ENCODE assay signal across 8 cellular contexts in the genomic region with DNA sequence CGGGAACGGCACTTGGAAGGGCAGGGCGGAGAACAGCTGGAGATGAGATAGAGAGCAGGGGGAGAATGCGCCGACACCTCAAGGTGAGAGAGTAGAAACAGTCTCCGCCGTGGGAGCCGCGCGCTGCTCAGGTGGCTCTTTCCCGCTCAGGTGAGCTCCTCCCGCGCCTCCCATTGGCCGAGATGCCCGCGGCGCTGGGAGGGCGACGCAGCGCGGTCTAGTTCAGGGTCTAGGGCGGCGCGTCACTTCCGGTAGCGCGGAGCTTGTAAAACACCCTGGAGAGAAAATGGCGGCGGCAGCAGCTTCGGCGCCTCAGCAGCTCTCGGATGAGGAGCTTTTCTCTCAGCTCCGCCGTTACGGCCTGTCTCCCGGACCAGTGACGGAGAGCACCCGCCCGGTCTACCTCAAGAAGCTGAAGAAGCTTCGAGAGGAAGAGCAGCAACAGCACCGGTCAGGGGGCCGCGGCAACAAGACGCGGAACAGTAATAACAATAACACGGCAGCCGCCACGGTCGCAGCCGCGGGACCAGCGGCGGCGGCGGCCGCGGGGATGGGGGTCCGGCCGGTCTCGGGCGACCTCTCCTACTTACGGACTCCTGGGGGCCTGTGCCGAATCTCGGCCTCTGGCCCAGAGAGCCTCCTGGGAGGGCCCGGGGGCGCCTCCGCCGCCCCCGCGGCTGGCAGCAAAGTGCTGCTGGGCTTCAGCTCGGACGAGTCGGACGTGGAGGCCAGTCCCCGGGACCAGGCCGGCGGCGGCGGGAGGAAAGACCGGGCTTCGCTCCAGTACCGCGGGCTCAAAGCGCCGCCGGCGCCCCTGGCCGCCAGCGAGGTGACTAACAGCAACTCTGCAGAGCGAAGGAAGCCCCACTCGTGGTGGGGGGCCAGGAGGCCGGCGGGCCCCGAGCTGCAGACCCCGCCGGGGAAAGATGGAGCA. TPM values are rescaled to one million over a fixed set of nuclear protein-coding genes. Genes with fewer than 3 reads are reported as not detected.
DNase-seq lines count a peak whose midpoint lies in the region; ATAC-seq, FAIRE-seq and TF ChIP-seq lines count a peak whose summit lies in the region.

TSS of gene LEMD3 (plus strand) at position 273 of the 934 bp plus-strand sequence. CDS start at position 287, 14 bp downstream.

- no peaks in the 10 kb centered on the region for H3K9me3 ChIP-seq in right atrium auricular region
- no peaks in the 10 kb centered on the region for H3K9me3 ChIP-seq in psoas muscle

- WGBS in psoas muscle, 3 donors, result 0 to 1% (median 0%) methylated on average over 90 to 96 of the region's 96 CpGs
- WGBS in urinary bladder, result under 1% methylated on average over 96 of the region's 96 CpGs

- peak; percentile 97 for FAIRE-seq in GM18507 (lab: Jason Lieb, UNC)

- H3K27ac ChIP-seq in right atrium auricular region (peak within 1 kb of the TSS; percentile 91 to 95), psoas muscle (peak within 1 kb of the TSS; percentile 93), urinary bladder (ENCODE audit: low read depth) (peak within 1 kb of the TSS; percentile 93)

- H3K27me3 ChIP-seq in right atrium auricular region (no peaks in the 10 kb centered on the region), psoas muscle (ENCODE audit: insufficient read depth in 3 of 3, low read length in 2 of 3) (no peaks in the 10 kb centered on the region)

- H3K36me3 ChIP-seq in right atrium auricular region (no peaks in the 10 kb centered on the region), psoas muscle (ENCODE audit: insufficient read depth in 1 of 2, low read depth in 1 of 2) (peaks cover 0 to 4% of the 10 kb centered on the region in 2 donors), urinary bladder (ENCODE audit: insufficient read depth) (no peaks in the 10 kb centered on the region)

- ATAC-seq in HG02973 (IDR thresholded peaks at IDR 0.05; ENCODE audit: unreplicated experiment), result peak; percentile 89
- peak; percentile 96 to 98 (median 97) for ATAC-seq in psoas muscle

- TF ChIP-seq CTCF in right atrium auricular region (IDR thresholded peaks at IDR 0.05), result peak in 1 of 2 donors; percentile 7
- no peak for TF ChIP-seq CTCF in psoas muscle (IDR thresholded peaks at IDR 0.05)

- intact Hi-C loops in T-helper 2 cell treated with Interferon-gamma antibody and Interleukin-4, amounts not matched to agents 100 ng/mL and 5 ng/mL, for 36 hours (cut with micrococcal nuclease), result loop anchor here (1.0 to 10.0 kb wide), 10 partner anchors 13 to 1133 kb away; partner anchors contain the start of genes HELB, LLPH, RASSF3 and WIF1
- intact Hi-C loops in psoas muscle (cut with DNase I), result loop anchor here in 1 of 2 donors (5.0 kb wide), 1 partner anchor 63 kb away; no protein-coding TSS in a partner anchor

- H3K4me1 ChIP-seq in right atrium auricular region, result peaks cover 0 to 45% of the 10 kb centered on the region in 2 donors
- peaks cover 42% of the 10 kb centered on the region for H3K4me1 ChIP-seq in psoas muscle
- H3K4me1 ChIP-seq in urinary bladder (ENCODE audit: insufficient read depth), result peaks cover 5% of the 10 kb centered on the region

- peak; percentile 93 for DNase-seq in GM18507 (ENCODE audit: extremely low spot score, insufficient read length, low read depth)
- DNase-seq in NCI-H1930 (lab: John Stamatoyannopoulos, UW), result peak; percentile 87 to 92
- DNase-seq in anterior cingulate cortex (lab: John Stamatoyannopoulos, UW), result peak; percentile 40 to 96 (median 86)
- DNase-seq in right atrium auricular region (ENCODE audit: low spot score), result peak; percentile 94
- peak; percentile 93 to 94 for DNase-seq in psoas muscle

- peak within 1 kb of the TSS; percentile 86 to 89 for H3K4me3 ChIP-seq in right atrium auricular region
- peak within 1 kb of the TSS; percentile 86 for H3K4me3 ChIP-seq in psoas muscle
- peak within 1 kb of the TSS; percentile 84 for H3K4me3 ChIP-seq in urinary bladder (ENCODE audit: low read depth, low read length)

RNA-seq across cellular contexts. Expression of gene LEMD3, which starts in this region (rescaled TPM):
- total RNA-seq in T-helper 2 cell treated with Interferon-gamma antibody and Interleukin-4, amounts not matched to agents 100 ng/mL and 5 ng/mL, for 36 hours, result 32.1 and 34.3 TPM in 2 replicates
- 10 to 100 TPM; 11.3 to 14.0 TPM for total RNA-seq in right atrium auricular region
- 10 to 100 TPM; 10.4 to 17.1 (median 12.6) TPM for total RNA-seq in psoas muscle
- polyA plus RNA-seq in psoas muscle, result 10 to 100 TPM in 1 of 3 donors, 1 to 10 TPM in 2; 5.4 to 10.1 (median 5.8) TPM
- 69.4 TPM for total RNA-seq in urinary bladder
- 12.1 TPM for polyA plus RNA-seq in urinary bladder

Comparison
In these comparisons a context has a peak if more than half of its experiments do, and no peak if none do; other contexts are left out.
1. Peak in every context shown above with its lines: DNase-seq, ATAC-seq, H3K4me3 ChIP-seq and H3K27ac ChIP-seq.